ENCODE assay signal across 24 cellular contexts in genomic region chr3:99869621-99870020, GRCh38. TPM values are rescaled to one million over a fixed set of nuclear protein-coding genes. Genes with fewer than 3 reads are reported as not detected.
DNase-seq lines count a peak whose midpoint lies in the region; ATAC-seq, FAIRE-seq and TF ChIP-seq lines count a peak whose summit lies in the region.
"Had no signal": no experiment of that assay in that cellular context is flagged by ENCODE, and none has a peak within 500 bp of the region (broad histone marks: within the 10 kb centered on the region; RNA-seq: fewer than 3 reads in every experiment).

No MANE protein-coding gene starts in this region.

- peaks cover 0 to 37% (median 0%) of the 10 kb centered on the region in 4 donors for H3K4me1 ChIP-seq in Peyer's patch
- H3K4me1 ChIP-seq in testis = peaks cover 47% of the 10 kb centered on the region

- ATAC-seq in HG02938 (IDR thresholded peaks at IDR 0.05; ENCODE audit: unreplicated experiment) = no peak
- ATAC-seq: esophagus mucosa, mucosa of descending colon had no signal

- TF ChIP-seq POLR2A in Peyer's patch (IDR thresholded peaks at IDR 0.05) = no peak
- TF ChIP-seq POLR2A in testis (IDR thresholded peaks at IDR 0.05) = no peak

- H3K27ac Mint-ChIP-seq in osteocyte (ENCODE audit: unreplicated experiment) = peak overlapping the region; percentile 88
- H3K27ac Mint-ChIP-seq: activated CD4-positive, alpha-beta memory T cell treated with anti-CD3 and anti-CD28 coated beads for 36 hours; activated T-cell treated with anti-CD3 and anti-CD28 coated beads, Interleukin-2, amount 50 U/mL, for 24 hours; IgD-negative memory B cell had no signal

- intact Hi-C loops in testis (cut with DNase I; ENCODE audit: low total_unique reads) = no loop called here

- WGBS in testis, 2 donors = 60 to 70% methylated on average over 1 of the region's 1 CpG

- H3K4me3 Mint-ChIP-seq in osteocyte (ENCODE audit: unreplicated experiment) = no peak overlapping the region
- H3K4me3 Mint-ChIP-seq: activated CD4-positive, alpha-beta memory T cell treated with anti-CD3 and anti-CD28 coated beads for 36 hours; activated T-cell treated with anti-CD3 and anti-CD28 coated beads, Interleukin-2, amount 50 U/mL, for 24 hours; IgD-negative memory B cell had no signal

- H3K9me3 ChIP-seq in Peyer's patch (no peaks in the 10 kb centered on the region), testis (no peaks in the 10 kb centered on the region)
- H3K9me3 ChIP-seq: mucosa of descending colon had no signal

- H3K4me3 ChIP-seq in Peyer's patch (no peak overlapping the region), testis (no peak overlapping the region)
- H3K4me3 ChIP-seq: dorsolateral prefrontal cortex, mucosa of descending colon had no signal

- H3K27me3 ChIP-seq in Peyer's patch (no peaks in the 10 kb centered on the region), testis (no peaks in the 10 kb centered on the region)
- H3K27me3 ChIP-seq: brain microvascular endothelial cell, dorsolateral prefrontal cortex had no signal

- H3K36me3 ChIP-seq in Peyer's patch (no peaks in the 10 kb centered on the region), testis (ENCODE audit: low read depth, missing control alignments) (no peaks in the 10 kb centered on the region)

- H3K27me3 Mint-ChIP-seq in osteocyte (ENCODE audit: unreplicated experiment) = no peaks in the 10 kb centered on the region
- H3K27me3 Mint-ChIP-seq: activated CD4-positive, alpha-beta memory T cell treated with anti-CD3 and anti-CD28 coated beads for 36 hours; activated T-cell treated with anti-CD3 and anti-CD28 coated beads, Interleukin-2, amount 50 U/mL, for 24 hours; IgD-negative memory B cell had no signal

- peak overlapping the region in 3 of 4 donors; percentile 0 to 94 (median 12) for H3K27ac ChIP-seq in Peyer's patch
- peak overlapping the region; percentile 39 to 60 for H3K27ac ChIP-seq in testis
- H3K27ac ChIP-seq: brain microvascular endothelial cell, RWPE1 had no signal

- DNase-seq in Peyer's patch (no peak), dermis blood vessel endothelial cell (peak; percentile 13), osteocyte (ENCODE audit: extremely low spot score, unreplicated experiment) (no peak), testis (peak; percentile 58), frontal cortex (ENCODE audit: low spot score in 2 of 2) (no peak), NCI-H187 treated with DMSO at 0.1 percent for 48 hours (lab: John Stamatoyannopoulos, UW) (no peak)
- DNase-seq: activated CD4-positive, alpha-beta memory T cell treated with anti-CD3 and anti-CD28 coated beads for 36 hours; activated naive CD4-positive, alpha-beta T cell treated with anti-CD3 and anti-CD28 coated beads, Interleukin-2, amount 50 U/mL, for 16 hours; activated T-cell treated with anti-CD3 and anti-CD28 coated beads, Interleukin-2, amount 50 U/mL, for 24 hours; brain microvascular endothelial cell; dorsolateral prefrontal cortex; hypothalamus; kidney glomerular epithelial cell; mucosa of descending colon; NCI-H187; NK-92 treated with Interleukin-12 subunit alpha and Interleukin-12 subunit beta, amount 100 ng/mL, for 24 hours; occipital lobe; stimulated activated naive CD4-positive, alpha-beta T cell; SW 1271 had no signal

- no peak for FAIRE-seq in frontal cortex (lab: Jason Lieb, UNC)
- FAIRE-seq: GM19239 had no signal

- H3K4me1 Mint-ChIP-seq in osteocyte (ENCODE audit: unreplicated experiment) = peaks cover 96% of the 10 kb centered on the region

- no peaks in the 10 kb centered on the region for H3K9me3 Mint-ChIP-seq in osteocyte (ENCODE audit: unreplicated experiment)
- H3K9me3 Mint-ChIP-seq: activated CD4-positive, alpha-beta memory T cell treated with anti-CD3 and anti-CD28 coated beads for 36 hours; activated T-cell treated with anti-CD3 and anti-CD28 coated beads, Interleukin-2, amount 50 U/mL, for 24 hours; IgD-negative memory B cell had no signal

- peaks cover 36% of the 10 kb centered on the region for H3K36me3 Mint-ChIP-seq in osteocyte (ENCODE audit: unreplicated experiment)
- H3K36me3 Mint-ChIP-seq: activated CD4-positive, alpha-beta memory T cell treated with anti-CD3 and anti-CD28 coated beads for 36 hours; IgD-negative memory B cell had no signal

- no peak for TF ChIP-seq CTCF in Peyer's patch (IDR thresholded peaks at IDR 0.05)
- no peak for TF ChIP-seq CTCF in osteocyte (IDR thresholded peaks at IDR 0.05)
- no peak for TF ChIP-seq CTCF in testis (IDR thresholded peaks at IDR 0.05)

RNA-seq across cellular contexts. Expression of gene CMSS1, which starts 52.0 kb away (rescaled TPM):
- 1 to 10 TPM; 1.3 to 9.9 (median 2.3) TPM for total RNA-seq in Peyer's patch
- total RNA-seq in dermis blood vessel endothelial cell = 7.5 and 15.5 TPM in 2 replicates
- 38.5 and 47.2 TPM in 2 replicates for total RNA-seq in osteocyte
- 10 to 100 TPM; 24.6 to 24.9 TPM for total RNA-seq in testis
- polyA plus RNA-seq in testis (ENCODE audit: insufficient read depth, low read depth, low replicate concordance) = 47.9 TPM
- 8.2 TPM for total RNA-seq in frontal cortex

Comparison
In these comparisons a context has a peak if more than half of its experiments do, and no peak if none do; other contexts are left out.
1. DNase-seq: peak in dermis blood vessel endothelial cell (single experiment) and testis (single experiment); none in Peyer's patch (0 of 3), osteocyte (single experiment), frontal cortex (0 of 2) and NCI-H187 treated with DMSO at 0.1 percent for 48 hours (single experiment).